13 cellular contexts compared by ENCODE assay signal in genomic region chr4:150348079-150348478, GRCh38.
DNase-seq lines count a peak whose midpoint lies in the region; TF ChIP-seq lines count a peak whose summit lies in the region.
"Had no signal": no experiment of that assay in that cellular context is flagged by ENCODE, and none has a peak within 500 bp of the region (broad histone marks: within the 10 kb centered on the region; RNA-seq: fewer than 3 reads in every experiment).

No MANE protein-coding gene starts in this region.

- H3K9me3 ChIP-seq in trophoblast cell (ENCODE audit: insufficient read depth, low read depth, low read length) = no peaks in the 10 kb centered on the region
- H3K9me3 ChIP-seq in tibial artery = no peaks in the 10 kb centered on the region

- H4K91ac ChIP-seq in trophoblast cell (ENCODE audit: low read depth, low read length) = no peak overlapping the region

- intact Hi-C loops in tibial artery (cut with DNase I; ENCODE audit: low total_unique reads) (no loop called here), cardiac septum (cut with DNase I) (no loop called here)

- WGBS in trophoblast cell (ENCODE audit: extremely low coverage, insufficient coverage, insufficient read length) = no CpG with 5 or more reads among the region's 2 CpGs

- H4K12ac ChIP-seq in trophoblast cell (ENCODE audit: low read depth, low read length) = no peak overlapping the region

- H3K27ac ChIP-seq in trophoblast cell (ENCODE audit: low read depth, low read length) (no peak overlapping the region), tibial artery (no peak overlapping the region)
- H3K27ac ChIP-seq: SK-N-MC had no signal

- H3K36me3 ChIP-seq in trophoblast cell (ENCODE audit: control insufficient read depth in 1 of 2, insufficient read depth in 2 of 2, low read length in 2 of 2) (no peaks in the 10 kb centered on the region), tibial artery (peaks cover 0 to 10% (median 0%) of the 10 kb centered on the region in 3 donors)

- H3K4me1 ChIP-seq in trophoblast cell (ENCODE audit: control insufficient read depth in 1 of 2, insufficient read depth in 2 of 2, low read length in 2 of 2) (no peaks in the 10 kb centered on the region), tibial artery (peaks cover 0 to 18% (median 0%) of the 10 kb centered on the region in 4 donors)

- no peaks in the 10 kb centered on the region for H3K79me1 ChIP-seq in trophoblast cell (ENCODE audit: low read length)

- no peak overlapping the region for H2BK120ac ChIP-seq in trophoblast cell (ENCODE audit: insufficient read depth, low read length, poor library complexity)

- H2BK12ac ChIP-seq in trophoblast cell (ENCODE audit: low read length) = no peak overlapping the region

- TF ChIP-seq CTCF in fibroblast of pulmonary artery (IDR thresholded peaks at IDR 0.05; ENCODE audit: low read length, missing control alignments) = no peak
- TF ChIP-seq CTCF in tibial artery (IDR thresholded peaks at IDR 0.05) = no peak

- H2BK5ac ChIP-seq in trophoblast cell (ENCODE audit: low read depth, low read length, poor library complexity) = no peak overlapping the region

- H3K4me3 ChIP-seq in fibroblast of pulmonary artery (replicated peaks; ENCODE audit: low read depth, low read length) (no peak overlapping the region), trophoblast cell (ENCODE audit: low read depth, low read length) (no peak overlapping the region), tibial artery (no peak overlapping the region)
- H3K4me3 ChIP-seq: SK-N-MC had no signal

- no peak overlapping the region for H3K18ac ChIP-seq in trophoblast cell (ENCODE audit: low read length)

- no peak overlapping the region for H3K4ac ChIP-seq in trophoblast cell (ENCODE audit: low read depth, low read length)

- H3K9ac ChIP-seq in trophoblast cell (ENCODE audit: low read length) = no peak overlapping the region

- H3K27me3 ChIP-seq in trophoblast cell (ENCODE audit: insufficient read depth, low read length) (no peaks in the 10 kb centered on the region), tibial artery (no peaks in the 10 kb centered on the region)

- no peak overlapping the region for H2AFZ ChIP-seq in trophoblast cell (ENCODE audit: insufficient read depth, low read length, poor library complexity)

- H3K23ac ChIP-seq in trophoblast cell (ENCODE audit: low read length) = no peak overlapping the region

- DNase-seq in NOMO-1 treated with DMSO at 0.1 percent for 48 hours (lab: John Stamatoyannopoulos, UW; ENCODE audit: unreplicated experiment) = peak; percentile 31
- DNase-seq in NOMO-1 treated with dmso at 0.1 percent for 144 hours (lab: John Stamatoyannopoulos, UW; ENCODE audit: unreplicated experiment) = no peak
- peak; percentile 74 for DNase-seq in RPMI7951 (ENCODE audit: low read depth)
- peak; percentile 60 for DNase-seq in fibroblast of pulmonary artery (ENCODE audit: low read depth)
- DNase-seq in stromal cell of bone marrow (ENCODE audit: low read depth) = peak; percentile 44
- DNase-seq in trophoblast cell = no peak
- no peak for DNase-seq in tibial artery
- no peak for DNase-seq in cardiac septum (ENCODE audit: low spot score)
- DNase-seq: 8988T; activated CD4-positive, alpha-beta memory T cell treated with anti-CD3 and anti-CD28 coated beads, Interleukin-2, amount 10 ng/mL, durations not matched to agents 7 days and 5 days; amygdala; erythroblast had no signal

- no peak overlapping the region for H3K14ac ChIP-seq in trophoblast cell (ENCODE audit: low read length)

- no peak overlapping the region for H2AK5ac ChIP-seq in trophoblast cell (ENCODE audit: low read length)

- no peak overlapping the region for H3K4me2 ChIP-seq in trophoblast cell (ENCODE audit: low read length)

- no peaks in the 10 kb centered on the region for H3K79me2 ChIP-seq in trophoblast cell (ENCODE audit: control insufficient read depth, insufficient read depth, low read length, poor library complexity)

- H4K8ac ChIP-seq in trophoblast cell (ENCODE audit: low read depth, low read length) = no peak overlapping the region

Comparison
In these comparisons a context has a peak if more than half of its experiments do, and no peak if none do; other contexts are left out.
1. DNase-seq: peak in NOMO-1 treated with DMSO at 0.1 percent for 48 hours (single experiment), RPMI7951 (single experiment), fibroblast of pulmonary artery (single experiment) and stromal cell of bone marrow (single experiment); none in NOMO-1 treated with dmso at 0.1 percent for 144 hours (single experiment), trophoblast cell (0 of 2), tibial artery (0 of 2) and cardiac septum (single experiment).